In genomic region chr4:168630445-168631187, GRCh38 we compare ENCODE assay signal across 8 cellular contexts.
DNase-seq lines count a peak whose midpoint lies in the region; ATAC-seq and TF ChIP-seq lines count a peak whose summit lies in the region.

No MANE protein-coding gene starts in this region.

- H3K27me3 ChIP-seq in ovary = no peaks in the 10 kb centered on the region

- CTCF ChIA-PET in Calu3 (lab: Charles Lee) = no interaction called here

- intact Hi-C loops in Calu3 (cut with micrococcal nuclease; ENCODE audit: unreplicated experiment) = loop anchor here (5.0 kb wide), 1 partner anchor 43 kb away; no protein-coding TSS in a partner anchor
- intact Hi-C loops in ovary (cut with DNase I) = no loop called here

- no peak for TF ChIP-seq POLR2A in ovary (IDR thresholded peaks at IDR 0.05)

- H3K27me3 Mint-ChIP-seq in Calu3 (ENCODE audit: unreplicated experiment) = no peaks in the 10 kb centered on the region

- no peaks in the 10 kb centered on the region for H3K36me3 ChIP-seq in ovary

- BruUV-seq in Calu3 (replicated peaks; lab: Mats Ljungman, UMichigan) = no TSS peak

- ATAC-seq in HG03378 (IDR thresholded peaks at IDR 0.05; ENCODE audit: unreplicated experiment) (no peak), HG02610 (IDR thresholded peaks at IDR 0.05; ENCODE audit: unreplicated experiment) (no peak)

- no peak for DNase-seq in Calu3
- DNase-seq in fibroblast of mammary gland (ENCODE audit: low read depth) = peak; percentile 95
- DNase-seq in ovary = no peak
- no peak for DNase-seq in activated naive CD4-positive, alpha-beta T cell (lab: John Stamatoyannopoulos, UW)
- no peak for DNase-seq in NCI-H82 treated with DMSO at 0.1 percent for 48 hours (lab: John Stamatoyannopoulos, UW; ENCODE audit: unreplicated experiment)

- H3K4me3 ChIP-seq in fibroblast of mammary gland (ENCODE audit: control insufficient read depth, low read depth, low read length) = peak overlapping the region; percentile 50
- peak overlapping the region; percentile 63 for H3K4me3 ChIP-seq in ovary

- 62 to 71% (median 66%) methylated on average over 12 of the region's 12 CpGs for WGBS in ovary, 3 donors

- no peak overlapping the region for H3K27ac Mint-ChIP-seq in Calu3 (ENCODE audit: unreplicated experiment)

- peak overlapping the region in 1 of 2 donors; percentile 26 for H3K27ac ChIP-seq in ovary

- peaks cover 1% of the 10 kb centered on the region for H3K4me1 ChIP-seq in ovary (ENCODE audit: insufficient read depth)

- TF ChIP-seq EP300 in ovary (IDR thresholded peaks at IDR 0.05) = no peak

- no peaks in the 10 kb centered on the region for H3K9me3 Mint-ChIP-seq in Calu3 (ENCODE audit: low read depth, unreplicated experiment)

- H3K36me3 Mint-ChIP-seq in Calu3 (ENCODE audit: insufficient read depth, unreplicated experiment) = peaks cover 6% of the 10 kb centered on the region

- TF ChIP-seq CTCF in Calu3 (IDR thresholded peaks at IDR 0.05; ENCODE audit: unreplicated experiment) (no peak), fibroblast of mammary gland (conservative IDR thresholded peaks at IDR 0.05; ENCODE audit: control insufficient read depth, insufficient read depth, low read depth, low read length) (no peak), ovary (IDR thresholded peaks at IDR 0.05) (no peak)

- peak overlapping the region; percentile 83 for H3K4me3 Mint-ChIP-seq in Calu3 (ENCODE audit: low read depth, unreplicated experiment)

- H3K9me3 ChIP-seq in ovary = no peaks in the 10 kb centered on the region

- H3K4me1 Mint-ChIP-seq in Calu3 (ENCODE audit: low read depth, unreplicated experiment) = peaks cover 11% of the 10 kb centered on the region

TF ChIP-seq in PFSK-1, 5 proteins besides CTCF, POLR2A, EP300 and RAD21:
- TF ChIP-seq FOXP2 (optimal IDR thresholded peaks at IDR 0.05; ENCODE audit: borderline replicate concordance, extremely low read depth, extremely low read length, insufficient read depth) = peak; percentile 31
- no peak for TF ChIP-seq POLR2AphosphoS5 (IDR thresholded peaks at IDR 0.05; ENCODE audit: low read depth, low read length)
- peak; percentile 40; the same call in 1 of the 2 replicates for TF ChIP-seq TAF1 (IDR thresholded peaks at IDR 0.05; ENCODE audit: borderline replicate concordance, insufficient read depth, low read length)
- TF ChIP-seq SIN3A (IDR thresholded peaks at IDR 0.05; ENCODE audit: borderline replicate concordance, insufficient read depth, low read length) = no peak
- TF ChIP-seq REST (IDR thresholded peaks at IDR 0.05; ENCODE audit: insufficient read depth in 1 of 2, low read depth in 2 of 2, low read length in 2 of 2) = no peak
TF ChIP-seq in PFSK-1: peak in this region for 2.
